ENCODE assay signal across 10 cellular contexts in the genomic region with DNA sequence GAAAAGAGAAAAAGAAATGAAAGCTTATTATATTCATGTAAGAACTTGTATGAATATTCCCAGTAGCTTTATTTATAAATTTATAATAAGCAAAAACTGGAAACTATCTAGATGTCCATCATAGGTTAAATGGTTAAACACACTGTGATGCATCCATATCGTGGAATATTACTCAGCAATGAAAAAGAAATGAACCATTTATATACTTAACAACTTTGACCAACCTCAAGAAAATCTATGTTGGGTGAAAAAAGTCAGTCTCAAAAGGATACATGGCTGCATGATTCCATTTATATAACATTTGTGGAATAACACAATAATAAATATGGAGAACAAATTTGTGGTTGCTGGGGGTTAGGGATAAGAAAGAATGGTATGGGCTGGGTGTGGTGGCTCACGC.
"Had no signal": no experiment of that assay in that cellular context is flagged by ENCODE, and none has a peak within 500 bp of the region (broad histone marks: within the 10 kb centered on the region; RNA-seq: fewer than 3 reads in every experiment).

No MANE protein-coding gene starts in this region.

- H3K4me2 ChIP-seq: GM23338 had no signal

- H3K4me3 ChIP-seq: GM23248, GM23338, HAP-1 had no signal

- FAIRE-seq: H1 had no signal

- H3K27ac ChIP-seq: GM23248 had no signal

- H3K9me3 ChIP-seq: HAP-1 had no signal

- ATAC-seq: GM23338, HCT116 had no signal

- DNase-seq: GM23248, GOT3, H7, H9, HCEC 1CT, HFFc6 had no signal

- H2AFZ ChIP-seq: GM23248, GM23338 had no signal

- H3K4me1 ChIP-seq: HAP-1 had no signal

- H3K36me3 ChIP-seq: HAP-1 had no signal

- H3K9ac ChIP-seq: GM23248 had no signal
